ENCODE assay signal across 18 cellular contexts in genomic region chr2:191158179-191158578, GRCh38.
"Had no signal": no experiment of that assay in that cellular context is flagged by ENCODE, and none has a peak within 500 bp of the region (broad histone marks: within the 10 kb centered on the region; RNA-seq: fewer than 3 reads in every experiment).

No MANE protein-coding gene starts in this region.

- H3K4me3 ChIP-seq: body of pancreas, thyroid gland had no signal

- H3K9me3 Mint-ChIP-seq: activated CD4-positive, alpha-beta memory T cell treated with anti-CD3 and anti-CD28 coated beads, Interleukin-2, amount 10 ng/mL, durations not matched to agents 7 days and 5 days; activated T-helper 2 cell treated with anti-CD3 and anti-CD28 coated beads, Interferon-gamma antibody, Interleukin-2, Interleukin-4, amounts not matched to agents 10 μg/mL and 5 μg/mL and 100 μg/mL, durations not matched to agents 14 hours and 24 hours and 36 hours had no signal

- DNase-seq: activated CD4-positive, alpha-beta memory T cell treated with anti-CD3 and anti-CD28 coated beads, Interleukin-2, amount 10 ng/mL, durations not matched to agents 7 days and 5 days; activated CD4-positive, alpha-beta T cell treated with anti-CD3 and anti-CD28 coated beads for 48 hours; activated CD4-positive, CD25-positive, alpha-beta regulatory T cell; activated CD8-positive, alpha-beta memory T cell treated with anti-CD3 and anti-CD28 coated beads, Interleukin-2, amount 10 ng/mL, durations not matched to agents 7 days and 5 days; activated naive CD4-positive, alpha-beta T cell treated with Interleukin-2 at 50 U/mL for 16 hours; body of pancreas; dermis blood vessel endothelial cell; effector memory CD4-positive, alpha-beta T cell; hippocampal formation; islet precursor cell; left colon; mammary epithelial cell; occipital lobe; posterior cingulate gyrus; stimulated activated naive CD4-positive, alpha-beta T cell; T-helper 2 cell; thyroid gland had no signal

- H3K9me3 ChIP-seq: body of pancreas, thyroid gland had no signal

- H3K27ac ChIP-seq: body of pancreas, thyroid gland had no signal

- H3K4me1 ChIP-seq: body of pancreas, thyroid gland had no signal

- ATAC-seq: activated CD8-positive, alpha-beta memory T cell treated with anti-CD3 and anti-CD28 coated beads, Interleukin-2, amount 10 ng/mL, durations not matched to agents 7 days and 5 days; body of pancreas; left colon had no signal

- H3K27me3 ChIP-seq: body of pancreas, thyroid gland had no signal

- H3K36me3 ChIP-seq: thyroid gland had no signal

- H3K27ac Mint-ChIP-seq: activated CD4-positive, alpha-beta memory T cell treated with anti-CD3 and anti-CD28 coated beads, Interleukin-2, amount 10 ng/mL, durations not matched to agents 7 days and 5 days; activated CD8-positive, alpha-beta memory T cell treated with anti-CD3 and anti-CD28 coated beads, Interleukin-2, amount 10 ng/mL, durations not matched to agents 7 days and 5 days; activated T-helper 2 cell treated with anti-CD3 and anti-CD28 coated beads, Interferon-gamma antibody, Interleukin-2, Interleukin-4, amounts not matched to agents 10 μg/mL and 5 μg/mL and 100 μg/mL, durations not matched to agents 14 hours and 24 hours and 36 hours had no signal

- H3K4me3 Mint-ChIP-seq: activated CD4-positive, alpha-beta memory T cell treated with anti-CD3 and anti-CD28 coated beads, Interleukin-2, amount 10 ng/mL, durations not matched to agents 7 days and 5 days; activated CD8-positive, alpha-beta memory T cell treated with anti-CD3 and anti-CD28 coated beads, Interleukin-2, amount 10 ng/mL, durations not matched to agents 7 days and 5 days had no signal
